ENCODE assay signal across 6 cellular contexts in genomic region chr11:4348142-4348541, GRCh38. TPM values are rescaled to one million over a fixed set of nuclear protein-coding genes. Genes with fewer than 3 reads are reported as not detected.
"Had no signal": no experiment of that assay in that cellular context is flagged by ENCODE, and none has a peak within 500 bp of the region (broad histone marks: within the 10 kb centered on the region; RNA-seq: fewer than 3 reads in every experiment).

No MANE protein-coding gene starts in this region.

RNA-seq across cellular contexts. Expression of gene OR52B4, which starts 20.0 kb away (rescaled TPM):
- total RNA-seq: HepG2, HT-29, HT1080, IMR-90, K562 had no signal
- polyA plus RNA-seq: HepG2, IgD-negative memory B cell, IMR-90, K562 had no signal
